ENCODE assay signal across 19 cellular contexts in the genomic region with DNA sequence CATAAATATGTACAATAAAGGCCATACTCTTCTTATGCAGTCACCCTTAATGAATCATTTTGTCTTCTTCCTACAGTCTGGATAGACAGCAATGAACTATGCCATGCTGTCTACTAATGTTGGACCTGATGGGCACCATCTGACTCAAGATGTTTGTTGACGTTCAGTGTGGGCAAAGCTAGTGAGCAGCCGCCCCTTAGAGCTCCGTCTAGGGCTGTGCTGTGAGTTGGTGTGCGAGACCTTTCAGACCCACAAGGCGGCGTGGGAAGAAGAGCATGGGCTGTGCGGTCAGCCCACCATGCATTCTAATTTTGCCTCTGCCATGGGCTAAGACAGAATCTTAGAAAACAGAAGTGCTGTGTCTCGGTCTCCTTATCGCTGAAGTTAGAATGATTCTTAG.
DNase-seq lines count a peak whose midpoint lies in the region; ATAC-seq and TF ChIP-seq lines count a peak whose summit lies in the region.
"Had no signal": no experiment of that assay in that cellular context is flagged by ENCODE, and none has a peak within 500 bp of the region (broad histone marks: within the 10 kb centered on the region; RNA-seq: fewer than 3 reads in every experiment).

No MANE protein-coding gene starts in this region.

- H3K27ac ChIP-seq in HEK293 (ENCODE audit: extremely low read depth, low read depth, low read length) (no peak overlapping the region), brain microvascular endothelial cell (no peak overlapping the region), smooth muscle cell (ENCODE audit: low read depth) (peak overlapping the region; percentile 20), ascending aorta (no peak overlapping the region)

- ATAC-seq in HG02885 (IDR thresholded peaks at IDR 0.05; ENCODE audit: poor library complexity, unreplicated experiment) = no peak
- ATAC-seq: HCT116 had no signal

- intact Hi-C loops in ascending aorta (cut with DNase I) = no loop called here

- H3K36me3 ChIP-seq in HEK293 (ENCODE audit: control insufficient read depth in 2 of 2, insufficient read depth in 1 of 2, low read length in 2 of 2) (no peaks in the 10 kb centered on the region), brain microvascular endothelial cell (replicated peaks) (no peaks in the 10 kb centered on the region), smooth muscle cell (ENCODE audit: low read depth) (no peaks in the 10 kb centered on the region), ascending aorta (no peaks in the 10 kb centered on the region)
- H3K36me3 ChIP-seq: BE2C had no signal

- H3K27me3 ChIP-seq in brain microvascular endothelial cell (replicated peaks) = no peaks in the 10 kb centered on the region
- H3K27me3 ChIP-seq in smooth muscle cell (ENCODE audit: low read depth) = no peaks in the 10 kb centered on the region
- no peaks in the 10 kb centered on the region for H3K27me3 ChIP-seq in ascending aorta
- H3K27me3 ChIP-seq: BE2C had no signal

- CTCF ChIA-PET in HEK293 (lab: Yijun Ruan, JAX) = no interaction called here

- H3K4me3 ChIP-seq in HEK293 (ENCODE audit: low read depth, low read length) (no peak overlapping the region), brain microvascular endothelial cell (ENCODE audit: low read depth, low read length) (no peak overlapping the region), smooth muscle cell (no peak overlapping the region), ascending aorta (no peak overlapping the region)

- peak; percentile 1 for DNase-seq in SK-MEL-5 (ENCODE audit: low read depth, low spot score)
- no peak for DNase-seq in brain microvascular endothelial cell
- no peak for DNase-seq in smooth muscle cell (lab: John Stamatoyannopoulos, UW; ENCODE audit: unreplicated experiment)
- DNase-seq in ascending aorta (ENCODE audit: low spot score in 2 of 2) = no peak
- DNase-seq in activated CD4-positive, alpha-beta T cell treated with anti-CD3 and anti-CD28 coated beads for 48 hours = no peak
- DNase-seq: ACHN; BE2C; C1 segment of cervical spinal cord; Caco-2; CD4-positive, CD25-positive, alpha-beta regulatory T cell; CD8-positive, alpha-beta memory T cell; DMS153; DMS79; GF-D8; GOT3; H7 had no signal

- POLR2A ChIA-PET in HEK293 (lab: Yijun Ruan, JAX) = no interaction called here

- TF ChIP-seq CTCF in HEK293 (tag by site-specific recombination; IDR thresholded peaks at IDR 0.05) (no peak), brain microvascular endothelial cell (IDR thresholded peaks at IDR 0.05; ENCODE audit: low read depth, low read length, missing control alignments) (peak; percentile 25), smooth muscle cell (IDR thresholded peaks at IDR 0.05; ENCODE audit: borderline replicate concordance, insufficient read depth, poor library complexity, severe bottlenecking) (no peak), ascending aorta (IDR thresholded peaks at IDR 0.05) (no peak)

- H3K9me3 ChIP-seq in HEK293 (ENCODE audit: control insufficient read depth, insufficient read depth, low read depth, low read length) (no peaks in the 10 kb centered on the region), smooth muscle cell (replicated peaks; ENCODE audit: low read depth) (no peaks in the 10 kb centered on the region), ascending aorta (no peaks in the 10 kb centered on the region)
- H3K9me3 ChIP-seq: BE2C, Caco-2 had no signal

- no peak overlapping the region for H2AFZ ChIP-seq in smooth muscle cell (ENCODE audit: low read depth)

- no peaks in the 10 kb centered on the region for H3F3A ChIP-seq in smooth muscle cell (ENCODE audit: low read depth)

- H3K79me2 ChIP-seq in smooth muscle cell (ENCODE audit: low read depth) = no peaks in the 10 kb centered on the region

- no peak overlapping the region for H3K9ac ChIP-seq in smooth muscle cell (ENCODE audit: low read depth)

- in situ Hi-C loops in SK-MEL-5 (cut with HindIII; ENCODE audit: low pct_unique_long_range_greater_than_20kb, low sequenced_read_pairs) (no loop called here), brain microvascular endothelial cell (cut with HindIII; ENCODE audit: low pct_ligation_motif_present, low sequenced_read_pairs) (no loop called here)

- 85% methylated on average over 9 of the region's 9 CpGs for WGBS in smooth muscle cell (ENCODE audit: low lambda C conversion rate)

- no peak overlapping the region for H3K4me2 ChIP-seq in smooth muscle cell

- H4K20me1 ChIP-seq in smooth muscle cell (ENCODE audit: low read depth) = no peaks in the 10 kb centered on the region

- H3K4me1 ChIP-seq in HEK293 (ENCODE audit: control insufficient read depth, insufficient read depth, low read length) = no peaks in the 10 kb centered on the region
- H3K4me1 ChIP-seq in smooth muscle cell (ENCODE audit: low read depth) = peaks cover 8% of the 10 kb centered on the region
- H3K4me1 ChIP-seq in ascending aorta = no peaks in the 10 kb centered on the region
- H3K4me1 ChIP-seq: BE2C, Caco-2 had no signal

TF ChIP-seq in HEK293, 187 proteins besides CTCF, POLR2A, EP300 and RAD21:
- TF ChIP-seq ZNF146 (tag by site-specific recombination; IDR thresholded peaks at IDR 0.05) = no peak
- TF ChIP-seq HOXA7 (CRISPR knock-in tag; IDR thresholded peaks at IDR 0.05; ENCODE audit: borderline replicate concordance) = no peak
- no peak for TF ChIP-seq YY2 (tag by site-specific recombination; IDR thresholded peaks at IDR 0.05)
- TF ChIP-seq ZNF341 (tag by site-specific recombination; IDR thresholded peaks at IDR 0.05; ENCODE audit: low read depth) = no peak
- TF ChIP-seq ZFHX2 (tag by site-specific recombination; conservative IDR thresholded peaks at IDR 0.05) = peak; percentile 28; the same call in 1 of the 2 replicates
- TF ChIP-seq ZNF239 (tag by site-specific recombination; IDR thresholded peaks at IDR 0.05) = no peak
- peak; percentile 45; the same call in 1 of the 2 replicates for TF ChIP-seq EGR2 (tag by site-specific recombination; IDR thresholded peaks at IDR 0.05; ENCODE audit: low read depth)
- TF ChIP-seq GLI2 (tag by site-specific recombination; IDR thresholded peaks at IDR 0.05; ENCODE audit: borderline replicate concordance, low read depth) = no peak
